23 cellular contexts compared by ENCODE assay signal in the genomic region with DNA sequence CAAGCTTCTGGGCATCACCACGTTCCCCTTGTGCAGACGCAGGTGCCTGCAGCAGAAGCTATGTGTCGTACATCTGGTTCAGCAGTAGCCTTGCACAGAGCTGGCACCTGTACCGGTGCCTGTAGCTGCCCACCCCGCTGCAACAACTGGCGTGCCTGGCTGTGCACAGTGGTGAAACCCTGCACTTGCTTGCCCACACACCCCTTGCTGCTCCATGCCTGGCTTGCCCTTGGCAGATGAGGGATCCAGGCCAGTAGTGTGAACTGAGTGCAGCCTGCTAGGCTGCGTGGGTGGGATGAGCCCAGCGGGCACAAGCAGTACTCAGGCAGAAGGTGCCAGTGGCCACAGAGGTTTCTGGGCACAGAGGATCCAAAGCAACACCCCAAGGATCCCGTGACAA.
A peak's percentile ranks its signal among the peaks of the same experiment; 100 is the strongest.
DNase-seq lines count a peak whose midpoint lies in the region; ATAC-seq and TF ChIP-seq lines count a peak whose summit lies in the region.
"Had no signal": no experiment of that assay in that cellular context is flagged by ENCODE, and none has a peak within 500 bp of the region (broad histone marks: within the 10 kb centered on the region; RNA-seq: fewer than 3 reads in every experiment).

No MANE protein-coding gene starts in this region.

- intact Hi-C loops in mucosa of descending colon (cut with DNase I, micrococcal nuclease): no loop called here
- intact Hi-C loops in psoas muscle (cut with DNase I): loop anchor here (10.0 kb wide), 3 partner anchors 223 to 373 kb away; no protein-coding TSS in a partner anchor
- intact Hi-C loops in esophagus squamous epithelium (cut with DNase I): no loop called here

- H3K27ac ChIP-seq in RWPE2 (ENCODE audit: poor library complexity, severe bottlenecking): no peak overlapping the region
- H3K27ac ChIP-seq in psoas muscle: no peak overlapping the region
- no peak overlapping the region for H3K27ac ChIP-seq in esophagus squamous epithelium
- H3K27ac ChIP-seq: A549; BLaER1 treated with 17β-estradiol and CSF1 and Interleukin-3, amounts not matched to agents 10 nM and 100 nM had no signal

- no peaks in the 10 kb centered on the region for H3K36me3 ChIP-seq in RWPE2 (ENCODE audit: low read depth)
- no peaks in the 10 kb centered on the region for H3K36me3 ChIP-seq in mucosa of descending colon (ENCODE audit: low read depth)
- no peaks in the 10 kb centered on the region for H3K36me3 ChIP-seq in psoas muscle (ENCODE audit: insufficient read depth in 1 of 2, low read depth in 1 of 2)
- H3K36me3 ChIP-seq in esophagus squamous epithelium: no peaks in the 10 kb centered on the region
- H3K36me3 ChIP-seq: BE2C; BLaER1 treated with 17β-estradiol and CSF1 and Interleukin-3, amounts not matched to agents 10 nM and 100 nM had no signal

- H3K9me3 ChIP-seq in RWPE2 (ENCODE audit: severe bottlenecking): no peaks in the 10 kb centered on the region
- no peaks in the 10 kb centered on the region for H3K9me3 ChIP-seq in mucosa of descending colon
- no peaks in the 10 kb centered on the region for H3K9me3 ChIP-seq in psoas muscle
- H3K9me3 ChIP-seq in esophagus squamous epithelium: no peaks in the 10 kb centered on the region
- H3K9me3 ChIP-seq: A549, BE2C had no signal

- ATAC-seq in RWPE2 (ENCODE audit: low read depth) (no peak), mucosa of descending colon (peak; percentile 16), psoas muscle (peak; percentile 58 to 82 (median 68)), GM19035 (IDR thresholded peaks at IDR 0.05; ENCODE audit: unreplicated experiment) (no peak), GM21390 (IDR thresholded peaks at IDR 0.05; ENCODE audit: unreplicated experiment) (no peak)
- ATAC-seq: A549 had no signal

- TF ChIP-seq POLR2A in esophagus squamous epithelium (IDR thresholded peaks at IDR 0.05): no peak

- TF ChIP-seq CTCF in RWPE2 (IDR thresholded peaks at IDR 0.05; ENCODE audit: poor library complexity, severe bottlenecking) (no peak), mucosa of descending colon (IDR thresholded peaks at IDR 0.05) (no peak), psoas muscle (IDR thresholded peaks at IDR 0.05) (no peak), esophagus squamous epithelium (IDR thresholded peaks at IDR 0.05) (no peak)

- no peak overlapping the region for H3K4me3 ChIP-seq in RWPE2 (ENCODE audit: severe bottlenecking)
- H3K4me3 ChIP-seq in mucosa of descending colon: no peak overlapping the region
- no peak overlapping the region for H3K4me3 ChIP-seq in psoas muscle
- H3K4me3 ChIP-seq in esophagus squamous epithelium: no peak overlapping the region
- H3K4me3 ChIP-seq: A549; BLaER1 treated with 17β-estradiol and CSF1 and Interleukin-3, amounts not matched to agents 10 nM and 100 nM; GM12878 had no signal

- H3K27me3 ChIP-seq in RWPE2 (ENCODE audit: insufficient read depth, poor library complexity, severe bottlenecking) (no peaks in the 10 kb centered on the region), psoas muscle (ENCODE audit: insufficient read depth in 3 of 3, low read length in 2 of 3) (no peaks in the 10 kb centered on the region), esophagus squamous epithelium (no peaks in the 10 kb centered on the region)
- H3K27me3 ChIP-seq: BE2C; BLaER1 treated with 17β-estradiol and CSF1 and Interleukin-3, amounts not matched to agents 10 nM and 100 nM had no signal

- DNase-seq in RWPE2 (ENCODE audit: low spot score): peak; percentile 34
- peak in 1 of 3 donors; percentile 40 for DNase-seq in mucosa of descending colon
- peak; percentile 11 to 52 for DNase-seq in psoas muscle
- no peak for DNase-seq in activated CD4-positive, alpha-beta T cell treated with anti-CD3 and anti-CD28 coated beads, Interleukin-2, amount 50 U/mL, for 48 hours
- DNase-seq in esophagus squamous epithelium (lab: John Stamatoyannopoulos, UW): no peak
- DNase-seq: 8988T; ACHN; AML-193; BE2C; CD4-positive, alpha-beta T cell; CD8-positive, alpha-beta memory T cell; DMS 273 treated with DMSO at 0.1 percent for 48 hours; DMS79; EL; GDM1; GOT3; H7; HCEC 1CT had no signal

- no peaks in the 10 kb centered on the region for H3K4me1 ChIP-seq in RWPE2 (ENCODE audit: insufficient read depth, poor library complexity, severe bottlenecking)
- no peaks in the 10 kb centered on the region for H3K4me1 ChIP-seq in mucosa of descending colon (ENCODE audit: low read depth)
- peaks cover 17% of the 10 kb centered on the region for H3K4me1 ChIP-seq in psoas muscle
- H3K4me1 ChIP-seq in esophagus squamous epithelium: no peaks in the 10 kb centered on the region
- H3K4me1 ChIP-seq: A549; BE2C; BLaER1 treated with 17β-estradiol and CSF1 and Interleukin-3, amounts not matched to agents 10 nM and 100 nM had no signal

- 27 to 43% (median 36%) methylated on average over 9 of the region's 9 CpGs for WGBS in psoas muscle, 3 donors
- WGBS in esophagus squamous epithelium, 2 donors: 80 to 86% methylated on average over 3 of the region's 9 CpGs

Comparison
In these comparisons a context has a peak if more than half of its experiments do, and no peak if none do; other contexts are left out.
1. ATAC-seq: peak in mucosa of descending colon (single experiment) and psoas muscle (4 of 4); none in RWPE2 (single experiment), GM19035 (single experiment) and GM21390 (single experiment).
2. DNase-seq: peak in RWPE2 (single experiment) and psoas muscle (2 of 2); none in activated CD4-positive, alpha-beta T cell treated with anti-CD3 and anti-CD28 coated beads, Interleukin-2, amount 50 U/mL, for 48 hours (0 of 2) and esophagus squamous epithelium (single experiment).
3. intact Hi-C loops: an anchor here in psoas muscle (10.0 kb wide); none called in mucosa of descending colon and esophagus squamous epithelium.